ENCODE assay signal across 22 cellular contexts in the genomic region with DNA sequence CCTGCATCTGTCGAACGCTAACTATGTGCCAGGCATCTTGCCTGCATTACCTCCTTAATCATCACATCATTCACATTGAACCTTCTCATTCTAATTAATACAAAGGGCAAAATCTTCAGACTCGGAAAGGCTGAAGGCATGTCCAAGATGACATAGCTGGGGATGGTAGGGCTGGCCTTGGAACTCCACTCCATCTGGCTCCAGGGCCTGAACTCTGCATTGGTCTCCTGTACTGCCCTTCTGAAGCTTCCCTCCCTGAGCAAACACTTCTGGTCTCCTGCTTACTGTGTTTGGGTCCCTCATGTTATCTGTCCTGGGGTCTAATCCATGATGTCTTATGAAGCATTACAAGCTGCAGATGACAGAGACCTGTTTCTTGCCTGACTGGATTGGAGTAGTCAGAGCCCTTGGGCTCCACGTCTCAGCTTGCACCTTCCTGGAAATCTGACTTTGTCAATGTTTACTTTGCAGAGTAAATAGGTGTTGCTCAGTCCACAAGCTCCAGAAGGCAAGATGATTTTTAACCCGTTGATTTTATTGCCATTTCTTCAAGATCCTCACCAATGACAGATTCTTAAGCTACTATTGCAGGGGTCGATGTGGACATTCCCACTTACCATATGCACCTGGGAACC.
A peak's percentile ranks its signal among the peaks of the same experiment; 100 is the strongest.
DNase-seq lines count a peak whose midpoint lies in the region; ATAC-seq, FAIRE-seq and TF ChIP-seq lines count a peak whose summit lies in the region.
"Had no signal": no experiment of that assay in that cellular context is flagged by ENCODE, and none has a peak within 500 bp of the region (broad histone marks: within the 10 kb centered on the region; RNA-seq: fewer than 3 reads in every experiment).

No MANE protein-coding gene starts in this region.

- DNase-seq in Calu3: peak; percentile 48
- DNase-seq in NCI-H69 (lab: John Stamatoyannopoulos, UW): peak; percentile 24
- DNase-seq in hepatocyte (ENCODE audit: low spot score): peak; percentile 39
- DNase-seq in pancreas: peak in 3 of 6 donors; percentile 34 to 49 (median 45)
- no peak for DNase-seq in globus pallidus (ENCODE audit: low spot score)
- no peak for DNase-seq in activated CD4-positive, alpha-beta memory T cell treated with anti-CD3 and anti-CD28 coated beads, Interleukin-2, amount 10 ng/mL, durations not matched to agents 7 days and 5 days
- DNase-seq in foreskin fibroblast: no peak
- no peak for DNase-seq in uterus
- DNase-seq: activated CD8-positive, alpha-beta T cell treated with anti-CD3 and anti-CD28 coated beads for 36 hours; activated naive CD8-positive, alpha-beta T cell treated with anti-CD3 and anti-CD28 coated beads, Interleukin-2, amount 10 ng/mL, durations not matched to agents 7 days and 5 days; dermis blood vessel endothelial cell; esophagus squamous epithelium; NCI-H774; stimulated activated CD4-positive, alpha-beta T cell treated with anti-CD3 and anti-CD28 coated beads, Interleukin-4, amount 100 ng/mL, for 1 hour had no signal

- no peaks in the 10 kb centered on the region for H3K27me3 Mint-ChIP-seq in Calu3 (ENCODE audit: unreplicated experiment)
- no peaks in the 10 kb centered on the region for H3K27me3 Mint-ChIP-seq in activated CD4-positive, alpha-beta memory T cell treated with anti-CD3 and anti-CD28 coated beads, Interleukin-2, amount 10 ng/mL, durations not matched to agents 7 days and 5 days
- H3K27me3 Mint-ChIP-seq: activated CD8-positive, alpha-beta T cell treated with anti-CD3 and anti-CD28 coated beads for 36 hours; activated naive CD8-positive, alpha-beta T cell treated with anti-CD3 and anti-CD28 coated beads, Interleukin-2, amount 10 ng/mL, durations not matched to agents 7 days and 5 days had no signal

- CTCF ChIA-PET in Calu3 (lab: Charles Lee): interaction anchor here (0.8 to 3.3 kb wide), 6 partner anchors 10 to 225 kb away, joined by 3 to 20 read pairs (median 8); a partner anchor contains a TSS
- CTCF ChIA-PET in activated CD4-positive, alpha-beta memory T cell treated with anti-CD3 and anti-CD28 coated beads, Interleukin-2, amount 10 ng/mL, durations not matched to agents 7 days and 5 days (lab: Charles Lee): no interaction called here

- no peak for TF ChIP-seq POLR2A in uterus (IDR thresholded peaks at IDR 0.05)

- TF ChIP-seq CTCF in Calu3 (IDR thresholded peaks at IDR 0.05; ENCODE audit: unreplicated experiment) (no peak), hepatocyte (IDR thresholded peaks at IDR 0.05; ENCODE audit: poor library complexity) (no peak), pancreas (IDR thresholded peaks at IDR 0.05) (no peak), foreskin fibroblast (IDR thresholded peaks at IDR 0.05; ENCODE audit: low read depth, low read length) (no peak), uterus (IDR thresholded peaks at IDR 0.05) (no peak)

- no peak for FAIRE-seq in pancreas (lab: Jason Lieb, UNC)
- FAIRE-seq: G401.6, GM12891 had no signal

- no peak overlapping the region for H3K4me3 ChIP-seq in hepatocyte
- H3K4me3 ChIP-seq in pancreas: no peak overlapping the region
- H3K4me3 ChIP-seq in foreskin fibroblast (ENCODE audit: low read depth in 1 of 2, low read length in 2 of 2): no peak overlapping the region
- no peak overlapping the region for H3K4me3 ChIP-seq in uterus
- H3K4me3 ChIP-seq: breast epithelium, esophagus squamous epithelium, neural progenitor cell, suprapubic skin had no signal

- H3K27ac ChIP-seq in hepatocyte (peak overlapping the region; percentile 44), pancreas (peak overlapping the region in 2 of 4 donors; percentile 55 to 67), uterus (no peak overlapping the region)
- H3K27ac ChIP-seq: neural progenitor cell, RWPE1, suprapubic skin had no signal

- H3K9me3 ChIP-seq in hepatocyte (ENCODE audit: low read depth) (no peaks in the 10 kb centered on the region), pancreas (no peaks in the 10 kb centered on the region), uterus (no peaks in the 10 kb centered on the region)
- H3K9me3 ChIP-seq: breast epithelium, esophagus squamous epithelium, suprapubic skin had no signal

- H3K4me1 ChIP-seq in hepatocyte (ENCODE audit: insufficient read depth): peaks cover 15% of the 10 kb centered on the region
- peaks cover 18 to 27% (median 22%) of the 10 kb centered on the region in 3 donors for H3K4me1 ChIP-seq in pancreas
- H3K4me1 ChIP-seq in uterus: no peaks in the 10 kb centered on the region
- H3K4me1 ChIP-seq: breast epithelium, neural progenitor cell had no signal

- ATAC-seq in pancreas: peak; percentile 93 to 96 (median 96)
- ATAC-seq: activated CD8-positive, alpha-beta T cell treated with anti-CD3 and anti-CD28 coated beads for 36 hours had no signal

- POLR2A ChIA-PET in activated CD4-positive, alpha-beta memory T cell treated with anti-CD3 and anti-CD28 coated beads, Interleukin-2, amount 10 ng/mL, durations not matched to agents 7 days and 5 days (lab: Charles Lee): interaction anchor here (0.9 to 1.5 kb wide), 2 partner anchors 22 to 24 kb away, joined by 3 to 4 read pairs; no protein-coding TSS in a partner anchor

- H3K9me2 ChIP-seq in hepatocyte (replicated peaks; ENCODE audit: insufficient read depth): no peaks in the 10 kb centered on the region

- H3K79me2 ChIP-seq in hepatocyte: no peaks in the 10 kb centered on the region

- H3K4me2 ChIP-seq in hepatocyte: no peak overlapping the region
- H3K4me2 ChIP-seq: neural progenitor cell had no signal

- 55% methylated on average over 6 of the region's 6 CpGs for WGBS in hepatocyte (ENCODE audit: low lambda C conversion rate, missing lambda C conversion rate)
- WGBS in pancreas, 2 donors: 38 to 44% methylated on average over 6 of the region's 6 CpGs

- peaks cover 61% of the 10 kb centered on the region for H3K4me1 Mint-ChIP-seq in Calu3 (ENCODE audit: low read depth, unreplicated experiment)
- peaks cover 2% of the 10 kb centered on the region for H3K4me1 Mint-ChIP-seq in activated CD4-positive, alpha-beta memory T cell treated with anti-CD3 and anti-CD28 coated beads, Interleukin-2, amount 10 ng/mL, durations not matched to agents 7 days and 5 days
- H3K4me1 Mint-ChIP-seq: neural progenitor cell had no signal

- peak overlapping the region; percentile 31 for H3K4me3 Mint-ChIP-seq in Calu3 (ENCODE audit: low read depth, unreplicated experiment)
- H3K4me3 Mint-ChIP-seq in activated CD4-positive, alpha-beta memory T cell treated with anti-CD3 and anti-CD28 coated beads, Interleukin-2, amount 10 ng/mL, durations not matched to agents 7 days and 5 days: no peak overlapping the region
- H3K4me3 Mint-ChIP-seq: activated CD8-positive, alpha-beta T cell treated with anti-CD3 and anti-CD28 coated beads for 36 hours; activated naive CD8-positive, alpha-beta T cell treated with anti-CD3 and anti-CD28 coated beads, Interleukin-2, amount 10 ng/mL, durations not matched to agents 7 days and 5 days; activated T-helper 1 cell treated with anti-CD3 and anti-CD28 coated beads, Interleukin-12 subunit alpha, Interleukin-12 subunit beta, Interleukin-2, Interleukin-4 antibody, amounts not matched to agents 30 ng/mL and 10 ng/mL and 1 ng/mL, durations not matched to agents 14 hours and 24 hours and 36 hours; mesothelial cell of epicardium; neural progenitor cell had no signal

- no peak overlapping the region for H2AFZ ChIP-seq in hepatocyte
- H2AFZ ChIP-seq: neural progenitor cell had no signal

- BruUV-seq in Calu3 (replicated peaks; lab: Mats Ljungman, UMichigan): no TSS peak

- peak overlapping the region; percentile 5 for H3K27ac Mint-ChIP-seq in Calu3 (ENCODE audit: unreplicated experiment)
- H3K27ac Mint-ChIP-seq in activated CD4-positive, alpha-beta memory T cell treated with anti-CD3 and anti-CD28 coated beads, Interleukin-2, amount 10 ng/mL, durations not matched to agents 7 days and 5 days: no peak overlapping the region
- H3K27ac Mint-ChIP-seq: activated CD8-positive, alpha-beta T cell treated with anti-CD3 and anti-CD28 coated beads for 36 hours; activated naive CD8-positive, alpha-beta T cell treated with anti-CD3 and anti-CD28 coated beads, Interleukin-2, amount 10 ng/mL, durations not matched to agents 7 days and 5 days; activated T-helper 1 cell treated with anti-CD3 and anti-CD28 coated beads, Interleukin-12 subunit alpha, Interleukin-12 subunit beta, Interleukin-2, Interleukin-4 antibody, amounts not matched to agents 30 ng/mL and 10 ng/mL and 1 ng/mL, durations not matched to agents 14 hours and 24 hours and 36 hours; mesothelial cell of epicardium; neural progenitor cell had no signal

- no peaks in the 10 kb centered on the region for H3K9me3 Mint-ChIP-seq in Calu3 (ENCODE audit: low read depth, unreplicated experiment)
- H3K9me3 Mint-ChIP-seq in activated CD4-positive, alpha-beta memory T cell treated with anti-CD3 and anti-CD28 coated beads, Interleukin-2, amount 10 ng/mL, durations not matched to agents 7 days and 5 days: no peaks in the 10 kb centered on the region
- H3K9me3 Mint-ChIP-seq: activated CD8-positive, alpha-beta T cell treated with anti-CD3 and anti-CD28 coated beads for 36 hours; activated naive CD8-positive, alpha-beta T cell treated with anti-CD3 and anti-CD28 coated beads, Interleukin-2, amount 10 ng/mL, durations not matched to agents 7 days and 5 days; activated T-helper 1 cell treated with anti-CD3 and anti-CD28 coated beads, Interleukin-12 subunit alpha, Interleukin-12 subunit beta, Interleukin-2, Interleukin-4 antibody, amounts not matched to agents 30 ng/mL and 10 ng/mL and 1 ng/mL, durations not matched to agents 14 hours and 24 hours and 36 hours; mesothelial cell of epicardium; neural progenitor cell had no signal

- H3K27me3 ChIP-seq in hepatocyte (no peaks in the 10 kb centered on the region), pancreas (no peaks in the 10 kb centered on the region), uterus (no peaks in the 10 kb centered on the region)
- H3K27me3 ChIP-seq: breast epithelium, esophagus squamous epithelium, neural progenitor cell, suprapubic skin had no signal

- intact Hi-C loops in Calu3 (cut with micrococcal nuclease; ENCODE audit: unreplicated experiment): loop anchor here (1.0 kb wide), 1 partner anchor 8 kb away; no protein-coding TSS in a partner anchor
- intact Hi-C loops in pancreas (cut with DNase I): no loop called here
- intact Hi-C loops in uterus (cut with DNase I; ENCODE audit: low total_unique reads): no loop called here

- H3K36me3 Mint-ChIP-seq in Calu3 (ENCODE audit: insufficient read depth, unreplicated experiment): peaks cover 7% of the 10 kb centered on the region
- H3K36me3 Mint-ChIP-seq in activated CD4-positive, alpha-beta memory T cell treated with anti-CD3 and anti-CD28 coated beads, Interleukin-2, amount 10 ng/mL, durations not matched to agents 7 days and 5 days (ENCODE audit: low read depth): peaks cover 43% of the 10 kb centered on the region
- H3K36me3 Mint-ChIP-seq: mesothelial cell of epicardium had no signal

- H4K20me1 ChIP-seq in hepatocyte (ENCODE audit: insufficient read depth, poor library complexity, severe bottlenecking): no peaks in the 10 kb centered on the region

- H3K36me3 ChIP-seq in hepatocyte (replicated peaks; ENCODE audit: insufficient read depth, low read depth) (no peaks in the 10 kb centered on the region), pancreas (no peaks in the 10 kb centered on the region), uterus (no peaks in the 10 kb centered on the region)
- H3K36me3 ChIP-seq: breast epithelium, neural progenitor cell had no signal

Comparison
In these comparisons a context has a peak if more than half of its experiments do, and no peak if none do; other contexts are left out.
1. DNase-seq: peak in Calu3 (single experiment), NCI-H69 (single experiment) and hepatocyte (single experiment); none in globus pallidus (single experiment), activated CD4-positive, alpha-beta memory T cell treated with anti-CD3 and anti-CD28 coated beads, Interleukin-2, amount 10 ng/mL, durations not matched to agents 7 days and 5 days (single experiment), foreskin fibroblast (0 of 2) and uterus (0 of 2).